In genomic region chrX:39681885-39682284, GRCh38 we compare ENCODE assay signal across 24 cellular contexts.
DNase-seq lines count a peak whose midpoint lies in the region; ATAC-seq, FAIRE-seq and TF ChIP-seq lines count a peak whose summit lies in the region.
"Had no signal": no experiment of that assay in that cellular context is flagged by ENCODE, and none has a peak within 500 bp of the region (broad histone marks: within the 10 kb centered on the region; RNA-seq: fewer than 3 reads in every experiment).

No MANE protein-coding gene starts in this region.

- no peak for TF ChIP-seq RAD21 in K562 (CRISPR knock-in tag; conservative IDR thresholded peaks at IDR 0.05 in 1 of 2, IDR thresholded peaks at IDR 0.05 in 1 of 2)

- no peak for TF ChIP-seq CTCF in K562 (IDR thresholded peaks at IDR 0.05 in 2 of 3, conservative IDR thresholded peaks at IDR 0.05 in 1 of 3; ENCODE audit: insufficient read depth in 2 of 3, low read depth in 1 of 3, low read length in 3 of 3)
- no peak for TF ChIP-seq CTCF in right lobe of liver (IDR thresholded peaks at IDR 0.05)
- TF ChIP-seq CTCF in osteoblast (IDR thresholded peaks at IDR 0.05; ENCODE audit: extremely low read depth, low read depth, low read length), result no peak

- in situ Hi-C loops in K562 (cut with MboI), result no loop called here

- no peak for FAIRE-seq in K562 (lab: Jason Lieb, UNC)
- FAIRE-seq: A204.1, D721Med, G401.6, GM12891, GM19239 had no signal

- POLR2A ChIA-PET in K562 (lab: Yijun Ruan, JAX), result no interaction called here

- H4K20me1 ChIP-seq in Karpas-422 (ENCODE audit: insufficient read depth, low read depth, low read length) (no peaks in the 10 kb centered on the region), K562 (replicated peaks; ENCODE audit: control insufficient read depth, insufficient read depth, low read length) (no peaks in the 10 kb centered on the region), osteoblast (ENCODE audit: insufficient read depth, low read length) (no peaks in the 10 kb centered on the region)
- H4K20me1 ChIP-seq: BLaER1 had no signal

- H3K4me1 ChIP-seq in Karpas-422 (ENCODE audit: low read length) (no peaks in the 10 kb centered on the region), K562 (replicated peaks in 1 of 2; ENCODE audit: control insufficient read depth in 2 of 2, insufficient read depth in 2 of 2, low read length in 2 of 2) (peaks cover 0 to 3% of the 10 kb centered on the region in 2 experiments; a peak in 3 of 5 replicates), right lobe of liver (peaks cover 0 to 19% (median 0%) of the 10 kb centered on the region in 4 donors), osteoblast (ENCODE audit: insufficient read depth, low read length) (no peaks in the 10 kb centered on the region)
- H3K4me1 ChIP-seq: BE2C had no signal

- DNase-seq in Karpas-422 (peak; percentile 17), K562 (ENCODE audit: extremely low read depth in 1 of 4, low spot score in 3 of 4) (no peak), right lobe of liver (peak; percentile 36 to 64 (median 62)), osteoblast (ENCODE audit: insufficient read length, low spot score, missing footprints) (no peak), foreskin melanocyte (no peak), SK-N-DZ (ENCODE audit: low spot score) (no peak), Right ventricle myocardium superior (no peak)
- DNase-seq: 8988T; ACHN; BE2C; C1 segment of cervical spinal cord; Calu3; CD4-positive, alpha-beta memory T cell; CD4-positive, CD25-positive, alpha-beta regulatory T cell; CD8-positive, alpha-beta memory T cell; COR-L47; DMS79 treated with DMSO at 0.1 percent for 48 hours; GF-D8 had no signal

- H3K27ac ChIP-seq in Karpas-422 (ENCODE audit: low read length) (no peak overlapping the region), K562 (ENCODE audit: extremely low read depth, low read depth, low read length) (no peak overlapping the region), right lobe of liver (no peak overlapping the region), osteoblast (ENCODE audit: low read depth, low read length) (no peak overlapping the region)
- H3K27ac ChIP-seq: BLaER1 had no signal

- H3K27me3 ChIP-seq in Karpas-422 (ENCODE audit: low read length) (no peaks in the 10 kb centered on the region), K562 (ENCODE audit: control insufficient read depth in 2 of 2, insufficient read depth in 2 of 2, low read length in 2 of 2) (no peaks in the 10 kb centered on the region), right lobe of liver (no peaks in the 10 kb centered on the region), osteoblast (ENCODE audit: insufficient read depth, low read length) (peaks cover 12% of the 10 kb centered on the region)
- H3K27me3 ChIP-seq: BE2C, BLaER1 had no signal

- TF ChIP-seq EP300 in K562 (IDR thresholded peaks at IDR 0.05; ENCODE audit: low read length), result no peak

- H3K4me2 ChIP-seq in Karpas-422 (ENCODE audit: low read depth, low read length, poor library complexity, severe bottlenecking) (no peak overlapping the region), K562 (ENCODE audit: insufficient read depth, low read length) (no peak overlapping the region), osteoblast (ENCODE audit: insufficient read depth, low read length) (no peak overlapping the region)
- H3K4me2 ChIP-seq: BLaER1 had no signal

- no peak overlapping the region for H2AFZ ChIP-seq in Karpas-422 (ENCODE audit: low read length)
- H2AFZ ChIP-seq in K562 (ENCODE audit: low read depth, low read length), result 0 out of 2 replicates have a peak overlapping the region, but pooled peaks have one; percentile 51
- H2AFZ ChIP-seq in osteoblast (ENCODE audit: low read length), result peak overlapping the region; percentile 20

- no peak for ATAC-seq in K562
- peak; percentile 52 to 78 (median 62) for ATAC-seq in right lobe of liver
- no peak for ATAC-seq in Right ventricle myocardium superior (ENCODE audit: poor library complexity)

- H3K9me1 ChIP-seq in K562 (ENCODE audit: control insufficient read depth, insufficient read depth, low read length), result no peaks in the 10 kb centered on the region

- 29% methylated on average over 12 of the region's 12 CpGs for WGBS in K562 (ENCODE audit: insufficient coverage, low coverage, missing lambda C conversion rate)
- WGBS in right lobe of liver (ENCODE audit: insufficient coverage, low coverage, low lambda C conversion rate, missing lambda C conversion rate), result 43% methylated on average over 10 of the region's 12 CpGs

- intact Hi-C loops in K562 (cut with micrococcal nuclease), result no loop called here
- intact Hi-C loops in right lobe of liver (cut with DNase I), result no loop called here
- intact Hi-C loops in Right ventricle myocardium superior (cut with DNase I), result no loop called here

- TF ChIP-seq POLR2A in K562 (conservative IDR thresholded peaks at IDR 0.05) (no peak), right lobe of liver (IDR thresholded peaks at IDR 0.05) (no peak)

- H3K9ac ChIP-seq in Karpas-422 (ENCODE audit: low read length) (no peak overlapping the region), K562 (ENCODE audit: insufficient read depth in 1 of 2, low read depth in 2 of 2, low read length in 2 of 2) (no peak overlapping the region)
- H3K9ac ChIP-seq: BLaER1 had no signal

- H3K9me2 ChIP-seq in Karpas-422 (replicated peaks; ENCODE audit: insufficient read depth, low read length), result no peaks in the 10 kb centered on the region

- no peak overlapping the region for H3K4me3 ChIP-seq in Karpas-422 (ENCODE audit: low read length)
- no peak overlapping the region for H3K4me3 ChIP-seq in K562
- H3K4me3 ChIP-seq in right lobe of liver, result no peak overlapping the region
- no peak overlapping the region for H3K4me3 ChIP-seq in osteoblast (ENCODE audit: insufficient read depth, low read length)
- H3K4me3 ChIP-seq: BLaER1 had no signal

- no peaks in the 10 kb centered on the region for H3K36me3 ChIP-seq in Karpas-422 (ENCODE audit: insufficient read depth, low read length)
- H3K36me3 ChIP-seq in K562 (ENCODE audit: control insufficient read depth, insufficient read depth, low read length), result no peaks in the 10 kb centered on the region
- no peaks in the 10 kb centered on the region for H3K36me3 ChIP-seq in right lobe of liver
- no peaks in the 10 kb centered on the region for H3K36me3 ChIP-seq in osteoblast (ENCODE audit: insufficient read depth, low read length)
- H3K36me3 ChIP-seq: BE2C, BLaER1 had no signal

- H3K79me2 ChIP-seq in Karpas-422 (ENCODE audit: low read length), result no peaks in the 10 kb centered on the region
- H3K79me2 ChIP-seq in K562 (ENCODE audit: control insufficient read depth, insufficient read depth, low read length), result no peaks in the 10 kb centered on the region
- H3K79me2 ChIP-seq in osteoblast (ENCODE audit: insufficient read depth, low read length), result no peaks in the 10 kb centered on the region

- no peaks in the 10 kb centered on the region for H3K9me3 ChIP-seq in Karpas-422 (ENCODE audit: low read length)
- no peaks in the 10 kb centered on the region for H3K9me3 ChIP-seq in K562 (replicated peaks; ENCODE audit: control insufficient read depth, insufficient read depth, low read depth, low read length)
- H3K9me3 ChIP-seq in right lobe of liver, result no peaks in the 10 kb centered on the region
- no peaks in the 10 kb centered on the region for H3K9me3 ChIP-seq in osteoblast (ENCODE audit: low read depth, low read length)
- H3K9me3 ChIP-seq: BE2C had no signal

- no TSS peak for BruUV-seq in K562 (replicated peaks; lab: Mats Ljungman, UMichigan)

- CTCF ChIA-PET in K562 (lab: Yijun Ruan, JAX; ENCODE audit: low intra/inter-chr PET ratio), result no interaction called here

TF ChIP-seq in K562, 482 proteins besides CTCF, POLR2A, EP300 and RAD21:
- TF ChIP-seq TFE3 (CRISPR knock-in tag; IDR thresholded peaks at IDR 0.05) (no peak), ZSCAN29 (IDR thresholded peaks at IDR 0.05) (no peak), TARDBP (IDR thresholded peaks at IDR 0.05) (no peak), MAFK (IDR thresholded peaks at IDR 0.05; ENCODE audit: low read length) (no peak), NFATC3 (IDR thresholded peaks at IDR 0.05) (no peak), LARP7 (IDR thresholded peaks at IDR 0.05) (no peak), MEF2D (tag; conservative IDR thresholded peaks at IDR 0.05; ENCODE audit: low read depth) (no peak), SAP30 (IDR thresholded peaks at IDR 0.05; ENCODE audit: borderline replicate concordance, insufficient read depth, low read depth, low read length, poor library complexity, severe bottlenecking) (no peak), RFX1 (IDR thresholded peaks at IDR 0.05) (no peak)

Comparison
In these comparisons a context has a peak if more than half of its experiments do, and no peak if none do; other contexts are left out.
1. DNase-seq: peak in Karpas-422 (single experiment) and right lobe of liver (3 of 3); none in K562 (0 of 4), osteoblast (single experiment), foreskin melanocyte (single experiment), SK-N-DZ (single experiment) and Right ventricle myocardium superior (single experiment).
2. ATAC-seq: peak in right lobe of liver (4 of 4); none in K562 (single experiment) and Right ventricle myocardium superior (single experiment).